In the genomic region with DNA sequence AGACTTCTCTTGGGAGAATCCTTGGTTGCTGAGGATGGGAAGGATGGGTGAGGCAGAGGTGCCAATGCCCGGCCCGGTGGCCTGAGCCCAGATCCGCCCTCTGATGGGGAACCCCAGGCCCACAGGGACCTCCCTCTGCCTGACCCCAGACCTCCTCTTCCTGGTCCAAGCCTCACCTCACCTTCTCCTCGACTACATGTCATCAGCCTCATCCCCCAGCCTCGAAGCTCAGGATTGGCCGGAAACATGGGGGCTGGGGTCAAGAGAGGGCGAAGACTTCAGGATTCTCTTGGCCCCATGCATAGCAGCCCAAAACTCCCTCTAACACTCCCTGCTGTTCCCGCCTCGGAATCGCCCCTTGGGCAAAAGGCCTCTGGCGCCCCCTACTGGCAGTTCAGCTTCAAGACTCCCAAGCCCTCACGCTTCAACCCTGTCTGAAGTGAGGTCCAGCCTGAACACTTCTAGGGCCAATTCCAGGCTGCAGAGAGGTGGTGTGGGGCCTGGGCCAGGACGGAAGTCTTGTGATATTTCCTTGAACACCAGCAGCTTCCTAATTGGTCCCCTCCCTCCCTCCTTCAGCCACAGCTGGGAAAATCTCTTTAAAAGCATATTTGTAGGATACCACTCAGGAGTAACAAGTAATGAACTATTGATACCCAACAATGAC, we compare ENCODE assay signal across 7 cellular contexts. TPM values are rescaled to one million over a fixed set of nuclear protein-coding genes. Genes with fewer than 3 reads are reported as not detected.
A peak's percentile ranks its signal among the peaks of the same experiment; 100 is the strongest.
DNase-seq lines count a peak whose midpoint lies in the region; FAIRE-seq and TF ChIP-seq lines count a peak whose summit lies in the region.

No MANE protein-coding gene starts in this region.

- intact Hi-C loops in tibial artery (cut with DNase I; ENCODE audit: low total_unique reads) = loop anchor here (2.0 kb wide), 1 partner anchor 107 kb away; no protein-coding TSS in a partner anchor

- H3K9me3 Mint-ChIP-seq in osteocyte (ENCODE audit: unreplicated experiment) = no peaks in the 10 kb centered on the region

- H3K4me3 ChIP-seq in SK-N-MC (no peak overlapping the region), tibial artery (no peak overlapping the region)

- H3K9me3 ChIP-seq in SK-N-MC (ENCODE audit: low read depth, low read length) (no peaks in the 10 kb centered on the region), tibial artery (no peaks in the 10 kb centered on the region)

- H3K27ac ChIP-seq in SK-N-MC (no peak overlapping the region), tibial artery (no peak overlapping the region)

- no peak overlapping the region for H3K9ac ChIP-seq in SK-N-MC (ENCODE audit: insufficient read length)

- H3K27me3 Mint-ChIP-seq in osteocyte (ENCODE audit: unreplicated experiment) = peaks cover 16% of the 10 kb centered on the region

- TF ChIP-seq CTCF in osteocyte (IDR thresholded peaks at IDR 0.05) (peak; percentile 99), tibial artery (IDR thresholded peaks at IDR 0.05) (peak; percentile 97 to 98)

- H3K36me3 Mint-ChIP-seq in osteocyte (ENCODE audit: unreplicated experiment) = peaks cover 2% of the 10 kb centered on the region

- DNase-seq in GM12891 (ENCODE audit: insufficient read length, low spot score) (peak; percentile 73), NAMALWA (ENCODE audit: low spot score) (peak; percentile 87), SK-N-MC (ENCODE audit: low read depth, low spot score) (peak; percentile 42), foreskin melanocyte (peak; percentile 59), osteocyte (ENCODE audit: extremely low spot score, unreplicated experiment) (peak; percentile 95), tibial artery (peak; percentile 75 to 89)
- peak; percentile 87 for DNase-seq in activated gamma-delta T cell treated with anti-CD3 and anti-CD28 coated beads, Interleukin-2, amount 50 U/mL, for 16 hours (ENCODE audit: low read depth)

- peaks cover 0 to 7% (median 4%) of the 10 kb centered on the region in 4 donors for H3K4me1 ChIP-seq in tibial artery

- H3K4me3 Mint-ChIP-seq in osteocyte (ENCODE audit: unreplicated experiment) = no peak overlapping the region

- H3K27me3 ChIP-seq in tibial artery = peaks cover 0 to 29% of the 10 kb centered on the region in 2 donors

- H3K36me3 ChIP-seq in SK-N-MC (ENCODE audit: insufficient read depth, low read length) = no peaks in the 10 kb centered on the region
- H3K36me3 ChIP-seq in tibial artery = no peaks in the 10 kb centered on the region

- TF ChIP-seq POLR2A in GM12891 (IDR thresholded peaks at IDR 0.05; ENCODE audit: low read depth, low read length) = no peak

- peak; percentile 89 for FAIRE-seq in GM12891 (lab: Jason Lieb, UNC)

- H3K27ac Mint-ChIP-seq in osteocyte (ENCODE audit: unreplicated experiment) = no peak overlapping the region

- peaks cover 17% of the 10 kb centered on the region for H3K4me1 Mint-ChIP-seq in osteocyte (ENCODE audit: unreplicated experiment)

TF ChIP-seq in GM12891, 5 proteins besides CTCF, POLR2A, EP300 and RAD21:
- TF ChIP-seq POU2F2 (IDR thresholded peaks at IDR 0.05; ENCODE audit: low read depth, low read length) (peak; percentile 73; the same call in 1 of the 2 replicates), TAF1 (IDR thresholded peaks at IDR 0.05; ENCODE audit: low read depth, low read length) (no peak), PAX5 (IDR thresholded peaks at IDR 0.05; ENCODE audit: insufficient read depth, low read length, severe bottlenecking) (peak; percentile 26), SPI1 (IDR thresholded peaks at IDR 0.05; ENCODE audit: low read depth, low read length) (no peak), POLR2AphosphoS5 (IDR thresholded peaks at IDR 0.05; ENCODE audit: low read depth, low read length) (no peak)

RNA-seq across cellular contexts. Expression of gene ARHGAP27, which starts 47.2 kb away (rescaled TPM):
- 16.0 TPM for polyA plus RNA-seq in GM12891 (2012; ENCODE audit: low read depth, missing spikeins)
- 0.99 and 1.6 TPM in 2 replicates for total RNA-seq in osteocyte

Comparison
In these comparisons a context has a peak if more than half of its experiments do, and no peak if none do; other contexts are left out.
1. DNase-seq: peak in every context shown above with its lines; median percentile 95 in osteocyte; 87 in NAMALWA; 87 in activated gamma-delta T cell treated with anti-CD3 and anti-CD28 coated beads, Interleukin-2, amount 50 U/mL, for 16 hours; 82 in tibial artery; 73 in GM12891; 59 in foreskin melanocyte; 42 in SK-N-MC.